Comparison of ENCODE assay signal across 8 cellular contexts in the genomic region with DNA sequence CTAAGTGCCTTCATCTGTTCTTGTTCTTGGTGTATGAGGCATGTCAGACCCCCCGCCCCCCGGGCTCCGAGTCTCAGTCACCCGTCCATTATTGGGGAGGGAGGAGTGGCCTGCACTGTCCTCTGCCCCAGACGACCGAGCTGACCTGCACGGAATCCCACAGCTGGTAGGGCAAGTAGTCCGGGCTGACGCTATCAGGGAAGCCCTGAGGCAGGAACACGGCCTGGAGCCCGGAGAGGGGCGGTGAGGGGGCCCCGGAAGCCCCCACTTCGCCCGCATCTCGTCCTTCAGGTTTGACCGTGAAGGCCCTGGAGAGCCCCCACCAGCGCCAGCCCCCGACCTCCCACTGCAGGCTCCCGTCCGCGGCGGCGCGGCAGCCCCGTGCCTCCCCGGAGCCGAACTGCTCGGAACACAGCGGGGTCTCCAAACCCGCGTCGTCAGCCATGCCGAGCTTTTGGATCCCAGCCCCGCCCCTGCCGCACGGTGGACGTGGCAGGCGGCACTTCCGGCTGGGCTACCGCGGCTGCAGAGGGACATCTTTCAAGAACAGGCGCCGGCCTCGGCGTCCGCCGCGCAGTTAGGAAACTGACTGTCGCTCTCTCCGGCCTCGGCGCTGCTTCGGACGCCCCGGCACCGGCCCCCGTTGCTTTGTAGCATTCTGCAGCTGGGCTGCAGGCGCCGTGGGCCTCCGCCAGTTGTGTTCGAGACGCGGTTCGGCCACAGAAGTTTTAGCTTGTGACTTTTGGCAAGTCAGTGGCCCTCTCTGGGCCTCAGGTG. TPM values are rescaled to one million over a fixed set of nuclear protein-coding genes. Genes with fewer than 3 reads are reported as not detected.
DNase-seq lines count a peak whose midpoint lies in the region; ATAC-seq and TF ChIP-seq lines count a peak whose summit lies in the region.

A gene (minus strand): TSS at position 463 of the 777 bp plus-strand sequence. CDS start 18 bp downstream, at position 445.

- ATAC-seq in GM21619 (IDR thresholded peaks at IDR 0.05; ENCODE audit: unreplicated experiment) = peak; percentile 86
- peak; percentile 92 to 94 (median 93) for ATAC-seq in natural killer cell

- H3K9me3 Mint-ChIP-seq in natural killer cell = no peaks in the 10 kb centered on the region

- DNase-seq in DMS79 (lab: John Stamatoyannopoulos, UW) (peak; percentile 80), RKO (ENCODE audit: low spot score) (peak; percentile 91), fibroblast of mammary gland (ENCODE audit: low read depth) (peak; percentile 82), natural killer cell (peak; percentile 80)
- DNase-seq in Jurkat, Clone E6-1 (ENCODE audit: low read depth, low spot score) = peak; percentile 75
- DNase-seq in activated T-helper 1 cell treated with anti-CD3 and anti-CD28 coated beads, Interleukin-2, amount 50 U/mL, for 16 hours (ENCODE audit: low read depth in 1 of 2, low spot score in 1 of 2) = peak; percentile 65 to 70
- peak; percentile 62 to 77 (median 72) for DNase-seq in stimulated activated naive CD4-positive, alpha-beta T cell (lab: John Stamatoyannopoulos, UW)

- peak within 1 kb of the TSS; percentile 73 for H3K4me3 ChIP-seq in Jurkat, Clone E6-1 (ENCODE audit: low read length)
- H3K4me3 ChIP-seq in fibroblast of mammary gland (ENCODE audit: control insufficient read depth, low read depth, low read length) = peak within 1 kb of the TSS; percentile 94

- H3K27me3 Mint-ChIP-seq in natural killer cell (ENCODE audit: low read depth in 2 of 2) = no peaks in the 10 kb centered on the region

- TF ChIP-seq CTCF in fibroblast of mammary gland (conservative IDR thresholded peaks at IDR 0.05; ENCODE audit: control insufficient read depth, insufficient read depth, low read depth, low read length) = no peak
- TF ChIP-seq CTCF in natural killer cell (IDR thresholded peaks at IDR 0.05) = no peak

- H3K27ac Mint-ChIP-seq in natural killer cell = peak within 1 kb of the TSS; percentile 91 to 92

- H3K36me3 Mint-ChIP-seq in natural killer cell = no peaks in the 10 kb centered on the region

- intact Hi-C loops in natural killer cell (cut with micrococcal nuclease) = loop anchor here (5.0 kb wide), 1 partner anchor 364 kb away; a partner anchor contains a TSS

- peak within 1 kb of the TSS; percentile 87 for H3K4me3 Mint-ChIP-seq in natural killer cell

- H3K4me1 Mint-ChIP-seq in natural killer cell = peaks cover 32 to 38% of the 10 kb centered on the region in 2 donors

RNA-seq across cellular contexts. Expression of the gene that starts here (rescaled TPM):
- 106 TPM for polyA plus RNA-seq in Jurkat, Clone E6-1 (2012; ENCODE audit: insufficient read depth, insufficient read length)
- total RNA-seq in natural killer cell = 10 to 100 TPM; 50.2 to 61.5 (median 51.9) TPM

Comparison
In these comparisons a context has a peak if more than half of its experiments do, and no peak if none do; other contexts are left out.
1. Peak in every context shown above with its lines: DNase-seq, ATAC-seq and H3K4me3 ChIP-seq.